Comparison of ENCODE assay signal across 20 cellular contexts in genomic region chr6:157420497-157420896, GRCh38.
"Had no signal": no experiment of that assay in that cellular context is flagged by ENCODE, and none has a peak within 500 bp of the region (broad histone marks: within the 10 kb centered on the region; RNA-seq: fewer than 3 reads in every experiment).

No MANE protein-coding gene starts in this region.

- FAIRE-seq: endothelial cell of umbilical vein, kidney had no signal

- H3K27ac Mint-ChIP-seq: endodermal cell; naive thymus-derived CD4-positive, alpha-beta T cell had no signal

- H3K4me1 Mint-ChIP-seq: immature natural killer cell; naive thymus-derived CD4-positive, alpha-beta T cell had no signal

- DNase-seq: effector CD4-positive, alpha-beta T cell; endodermal cell; erythroblast; foreskin keratinocyte; immature natural killer cell; kidney; left cardiac atrium; left ventricle myocardium superior; mesendoderm; naive thymus-derived CD4-positive, alpha-beta T cell; posterior cingulate gyrus; spleen; stimulated activated CD4-positive, alpha-beta T cell treated with anti-CD3 and anti-CD28 coated beads, Interleukin-15, amount 100 ng/mL, for 24 hours; stimulated activated CD4-positive, alpha-beta T cell treated with anti-CD3 and anti-CD28 coated beads, Interleukin-1b, Interleukin-23, amount 100 ng/mL, for 48 hours; stimulated activated CD4-positive, alpha-beta T cell treated with anti-CD3 and anti-CD28 coated beads, Interleukin-4, amount 100 ng/mL, for 24 hours; stimulated activated naive CD4-positive, alpha-beta T cell treated with Interleukin-2 at 50 U/mL for 16 hours; tibial artery; upper lobe of left lung had no signal

- H3K9me3 Mint-ChIP-seq: immature natural killer cell had no signal

- H3K4me3 Mint-ChIP-seq: endodermal cell; immature natural killer cell; naive thymus-derived CD4-positive, alpha-beta T cell had no signal

- ATAC-seq: foreskin keratinocyte; left cardiac atrium; left ventricle myocardium superior; naive thymus-derived CD4-positive, alpha-beta T cell; sciatic nerve had no signal

- H3K27me3 Mint-ChIP-seq: naive thymus-derived CD4-positive, alpha-beta T cell had no signal
